16 cellular contexts compared by ENCODE assay signal in the genomic region with DNA sequence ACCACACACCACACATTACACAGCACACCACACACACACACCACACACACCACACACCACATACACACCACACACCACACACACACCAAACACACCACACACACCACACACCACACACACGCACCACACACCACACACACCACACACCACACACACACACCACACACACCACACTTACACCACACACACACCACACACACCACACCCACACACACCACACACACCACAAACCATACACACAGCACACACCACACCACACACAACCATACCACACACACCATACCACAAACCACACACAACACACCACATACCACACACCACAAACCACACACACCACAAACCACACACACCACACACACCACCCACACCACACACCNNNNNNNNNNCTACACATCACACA. TPM values are rescaled to one million over a fixed set of nuclear protein-coding genes. Genes with fewer than 3 reads are reported as not detected.
A peak's percentile ranks its signal among the peaks of the same experiment; 100 is the strongest.
DNase-seq lines count a peak whose midpoint lies in the region; ATAC-seq and TF ChIP-seq lines count a peak whose summit lies in the region.
"Had no signal": no experiment of that assay in that cellular context is flagged by ENCODE, and none has a peak within 500 bp of the region (broad histone marks: within the 10 kb centered on the region; RNA-seq: fewer than 3 reads in every experiment).

No MANE protein-coding gene starts in this region.

- peaks cover 3% of the 10 kb centered on the region for H3K27me3 Mint-ChIP-seq in activated CD4-positive, alpha-beta T cell treated with anti-CD3 and anti-CD28 coated beads, Interleukin-2, amount 10 ng/mL, durations not matched to agents 24 days and 14 days
- H3K27me3 Mint-ChIP-seq: progenitor cell of endocrine pancreas had no signal

- no peak for TF ChIP-seq CTCF in HEK293 (tag by site-specific recombination; IDR thresholded peaks at IDR 0.05)
- TF ChIP-seq CTCF in colonic mucosa (IDR thresholded peaks at IDR 0.05), result no peak

- H2BK12ac ChIP-seq in trophoblast cell (ENCODE audit: low read length), result peak overlapping the region; percentile 87

- H2BK120ac ChIP-seq in trophoblast cell (ENCODE audit: insufficient read depth, low read length, poor library complexity), result no peak overlapping the region

- H3K79me1 ChIP-seq in trophoblast cell (ENCODE audit: low read length), result peaks cover 2% of the 10 kb centered on the region

- POLR2A ChIA-PET in HEK293 (lab: Yijun Ruan, JAX), result no interaction called here

- CTCF ChIA-PET in HEK293 (lab: Yijun Ruan, JAX), result no interaction called here

- H3K27me3 ChIP-seq in colonic mucosa (no peaks in the 10 kb centered on the region), trophoblast cell (ENCODE audit: insufficient read depth, low read length) (no peaks in the 10 kb centered on the region)
- H3K27me3 ChIP-seq: MG63, upper lobe of left lung had no signal

- H2AK5ac ChIP-seq in trophoblast cell (ENCODE audit: low read length), result no peak overlapping the region

- no peak overlapping the region for H4K12ac ChIP-seq in trophoblast cell (ENCODE audit: low read depth, low read length)

- no peak overlapping the region for H3K4me2 ChIP-seq in trophoblast cell (ENCODE audit: low read length)

- H3K27ac Mint-ChIP-seq in activated CD4-positive, alpha-beta T cell treated with anti-CD3 and anti-CD28 coated beads, Interleukin-2, amount 10 ng/mL, durations not matched to agents 24 days and 14 days, result no peak overlapping the region
- H3K27ac Mint-ChIP-seq: CD8-positive, alpha-beta T cell; progenitor cell of endocrine pancreas had no signal

- no peak overlapping the region for H3K4me3 Mint-ChIP-seq in activated CD4-positive, alpha-beta T cell treated with anti-CD3 and anti-CD28 coated beads, Interleukin-2, amount 10 ng/mL, durations not matched to agents 24 days and 14 days
- H3K4me3 Mint-ChIP-seq: CD8-positive, alpha-beta T cell had no signal

- H3K14ac ChIP-seq in trophoblast cell (ENCODE audit: low read length), result no peak overlapping the region

- H3K27ac ChIP-seq in HEK293 (ENCODE audit: extremely low read depth, low read depth, low read length) (no peak overlapping the region), colonic mucosa (no peak overlapping the region), trophoblast cell (ENCODE audit: low read depth, low read length) (no peak overlapping the region)
- H3K27ac ChIP-seq: RWPE1, upper lobe of left lung had no signal

- H3K36me3 ChIP-seq in HEK293 (ENCODE audit: control insufficient read depth in 2 of 2, insufficient read depth in 1 of 2, low read length in 2 of 2), result no peaks in the 10 kb centered on the region; a peak in 1 of 3 replicates
- no peaks in the 10 kb centered on the region for H3K36me3 ChIP-seq in colonic mucosa
- H3K36me3 ChIP-seq in trophoblast cell (ENCODE audit: control insufficient read depth in 1 of 2, insufficient read depth in 2 of 2, low read length in 2 of 2), result no peaks in the 10 kb centered on the region
- H3K36me3 ChIP-seq: MG63, upper lobe of left lung had no signal

- peaks cover 4% of the 10 kb centered on the region for H3K9me3 Mint-ChIP-seq in activated CD4-positive, alpha-beta T cell treated with anti-CD3 and anti-CD28 coated beads, Interleukin-2, amount 10 ng/mL, durations not matched to agents 24 days and 14 days
- H3K9me3 Mint-ChIP-seq: CD8-positive, alpha-beta T cell had no signal

- H3K9ac ChIP-seq in colonic mucosa (ENCODE audit: low read depth in 2 of 2, low read length in 2 of 2) (no peak overlapping the region), trophoblast cell (ENCODE audit: low read length) (no peak overlapping the region)

- H3K4me1 ChIP-seq in HEK293 (ENCODE audit: control insufficient read depth, insufficient read depth, low read length), result no peaks in the 10 kb centered on the region
- no peaks in the 10 kb centered on the region for H3K4me1 ChIP-seq in colonic mucosa
- H3K4me1 ChIP-seq in trophoblast cell (ENCODE audit: control insufficient read depth in 1 of 2, insufficient read depth in 2 of 2, low read length in 2 of 2), result no peaks in the 10 kb centered on the region
- H3K4me1 ChIP-seq: upper lobe of left lung had no signal

- H3K4ac ChIP-seq in trophoblast cell (ENCODE audit: low read depth, low read length), result no peak overlapping the region

- H4K91ac ChIP-seq in trophoblast cell (ENCODE audit: low read depth, low read length), result no peak overlapping the region

- no peak overlapping the region for H2AFZ ChIP-seq in trophoblast cell (ENCODE audit: insufficient read depth, low read length, poor library complexity)

- H3K9me3 ChIP-seq in HEK293 (ENCODE audit: control insufficient read depth, insufficient read depth, low read depth, low read length), result no peaks in the 10 kb centered on the region
- no peaks in the 10 kb centered on the region for H3K9me3 ChIP-seq in colonic mucosa
- peaks cover 5% of the 10 kb centered on the region for H3K9me3 ChIP-seq in trophoblast cell (ENCODE audit: insufficient read depth, low read depth, low read length)
- H3K9me3 ChIP-seq: MG63, upper lobe of left lung had no signal

- H3K36me3 Mint-ChIP-seq in activated CD4-positive, alpha-beta T cell treated with anti-CD3 and anti-CD28 coated beads, Interleukin-2, amount 10 ng/mL, durations not matched to agents 24 days and 14 days (ENCODE audit: low read depth), result no peaks in the 10 kb centered on the region
- H3K36me3 Mint-ChIP-seq: CD8-positive, alpha-beta T cell had no signal

- no peak overlapping the region for H3K23ac ChIP-seq in trophoblast cell (ENCODE audit: low read length)

- no peak for ATAC-seq in HG02840 (IDR thresholded peaks at IDR 0.05; ENCODE audit: low FRiP score, unreplicated experiment)
- ATAC-seq: CD8-positive, alpha-beta T cell had no signal

- H3K4me3 ChIP-seq in HEK293 (ENCODE audit: low read depth, low read length), result no peak overlapping the region
- H3K4me3 ChIP-seq in colonic mucosa, result no peak overlapping the region
- peak overlapping the region; percentile 60 for H3K4me3 ChIP-seq in trophoblast cell (ENCODE audit: low read depth, low read length)
- H3K4me3 ChIP-seq: MG63, upper lobe of left lung had no signal

- intact Hi-C loops in activated CD4-positive, alpha-beta T cell treated with anti-CD3 and anti-CD28 coated beads, Interleukin-2, amount 10 ng/mL, durations not matched to agents 24 days and 14 days (cut with micrococcal nuclease), result no loop called here
- intact Hi-C loops in colonic mucosa (cut with DNase I), result no loop called here

- peak; percentile 45 for DNase-seq in activated CD4-positive, alpha-beta T cell treated with anti-CD3 and anti-CD28 coated beads, Interleukin-2, amount 10 ng/mL, durations not matched to agents 24 days and 14 days
- no peak for DNase-seq in activated CD4-positive, alpha-beta T cell treated with anti-CD3 and anti-CD28 coated beads for 4 hours
- DNase-seq in colonic mucosa, result peak; percentile 7
- DNase-seq in trophoblast cell, result no peak
- no peak for DNase-seq in SIG-M5 (lab: John Stamatoyannopoulos, UW)
- DNase-seq in NK-92 (lab: John Stamatoyannopoulos, UW; ENCODE audit: unreplicated experiment), result no peak
- DNase-seq: amygdala; CD8-positive, alpha-beta T cell; MG63; NCI-H2107; NCI-H82; upper lobe of left lung had no signal

- H4K8ac ChIP-seq in trophoblast cell (ENCODE audit: low read depth, low read length), result no peak overlapping the region

- H3K18ac ChIP-seq in trophoblast cell (ENCODE audit: low read length), result no peak overlapping the region

- peaks cover 3% of the 10 kb centered on the region for H3K4me1 Mint-ChIP-seq in activated CD4-positive, alpha-beta T cell treated with anti-CD3 and anti-CD28 coated beads, Interleukin-2, amount 10 ng/mL, durations not matched to agents 24 days and 14 days

- H3K79me2 ChIP-seq in trophoblast cell (ENCODE audit: control insufficient read depth, insufficient read depth, low read length, poor library complexity), result no peaks in the 10 kb centered on the region

- H2BK5ac ChIP-seq in trophoblast cell (ENCODE audit: low read depth, low read length, poor library complexity), result no peak overlapping the region

- 100% methylated on average over 1 of the region's 1 CpG for WGBS in trophoblast cell (ENCODE audit: extremely low coverage, insufficient coverage, insufficient read length)

TF ChIP-seq in HEK293, 187 proteins besides CTCF, POLR2A, EP300 and RAD21 (continues in another document):
- no peak for TF ChIP-seq SETDB1 (IDR thresholded peaks at IDR 0.05; ENCODE audit: insufficient read length, low read length)
- TF ChIP-seq, protein P1, sequence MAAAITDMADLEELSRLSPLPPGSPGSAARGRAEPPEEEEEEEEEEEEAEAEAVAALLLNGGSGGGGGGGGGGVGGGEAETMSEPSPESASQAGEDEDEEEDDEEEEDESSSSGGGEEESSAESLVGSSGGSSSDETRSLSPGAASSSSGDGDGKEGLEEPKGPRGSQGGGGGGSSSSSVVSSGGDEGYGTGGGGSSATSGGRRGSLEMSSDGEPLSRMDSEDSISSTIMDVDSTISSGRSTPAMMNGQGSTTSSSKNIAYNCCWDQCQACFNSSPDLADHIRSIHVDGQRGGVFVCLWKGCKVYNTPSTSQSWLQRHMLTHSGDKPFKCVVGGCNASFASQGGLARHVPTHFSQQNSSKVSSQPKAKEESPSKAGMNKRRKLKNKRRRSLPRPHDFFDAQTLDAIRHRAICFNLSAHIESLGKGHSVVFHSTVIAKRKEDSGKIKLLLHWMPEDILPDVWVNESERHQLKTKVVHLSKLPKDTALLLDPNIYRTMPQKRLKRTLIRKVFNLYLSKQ (tag by site-specific recombination; IDR thresholded peaks at IDR 0.05; ENCODE audit: borderline replicate concordance), result no peak
- no peak for TF ChIP-seq ZNF324 (tag by site-specific recombination; IDR thresholded peaks at IDR 0.05)
- TF ChIP-seq ZNF114 (tag by site-specific recombination; IDR thresholded peaks at IDR 0.05), result peak; percentile 74; the same call in 1 of the 2 replicates
- TF ChIP-seq, protein P2, sequence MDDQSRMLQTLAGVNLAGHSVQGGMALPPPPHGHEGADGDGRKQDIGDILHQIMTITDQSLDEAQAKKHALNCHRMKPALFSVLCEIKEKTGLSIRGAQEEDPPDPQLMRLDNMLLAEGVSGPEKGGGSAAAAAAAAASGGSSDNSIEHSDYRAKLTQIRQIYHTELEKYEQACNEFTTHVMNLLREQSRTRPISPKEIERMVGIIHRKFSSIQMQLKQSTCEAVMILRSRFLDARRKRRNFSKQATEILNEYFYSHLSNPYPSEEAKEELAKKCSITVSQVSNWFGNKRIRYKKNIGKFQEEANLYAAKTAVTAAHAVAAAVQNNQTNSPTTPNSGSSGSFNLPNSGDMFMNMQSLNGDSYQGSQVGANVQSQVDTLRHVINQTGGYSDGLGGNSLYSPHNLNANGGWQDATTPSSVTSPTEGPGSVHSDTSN (CRISPR knock-in tag; IDR thresholded peaks at IDR 0.05), result no peak
- TF ChIP-seq ZNF629 (tag by site-specific recombination; IDR thresholded peaks at IDR 0.05), result no peak
- TF ChIP-seq PRDM1 (tag by site-specific recombination; IDR thresholded peaks at IDR 0.05), result no peak
- no peak for TF ChIP-seq ZNF426 (tag by site-specific recombination; IDR thresholded peaks at IDR 0.05)
- 0 out of 2 replicates have a peak, but pooled peaks have one; percentile 35 for TF ChIP-seq ZNF785 (tag by site-specific recombination; IDR thresholded peaks at IDR 0.05)
- no peak for TF ChIP-seq ZNF248 (tag by site-specific recombination; IDR thresholded peaks at IDR 0.05)

RNA-seq across cellular contexts. Expression of a gene that starts 40.9 kb away (rescaled TPM):
- total RNA-seq in activated CD4-positive, alpha-beta T cell treated with anti-CD3 and anti-CD28 coated beads, Interleukin-2, amount 10 ng/mL, durations not matched to agents 24 days and 14 days, result 11.8 and 12.5 TPM in 2 replicates
- total RNA-seq in colonic mucosa, result 1 to 10 TPM; 3.7 to 8.4 TPM
- polyA plus RNA-seq in trophoblast cell (2013), result 15.4 and 15.6 TPM in 2 replicates

Comparison
In these comparisons a context has a peak if more than half of its experiments do, and no peak if none do; other contexts are left out.
1. DNase-seq: peak in activated CD4-positive, alpha-beta T cell treated with anti-CD3 and anti-CD28 coated beads, Interleukin-2, amount 10 ng/mL, durations not matched to agents 24 days and 14 days (single experiment) and colonic mucosa (single experiment); none in activated CD4-positive, alpha-beta T cell treated with anti-CD3 and anti-CD28 coated beads for 4 hours (0 of 2), trophoblast cell (0 of 2), SIG-M5 (single experiment) and NK-92 (single experiment).